Comparison of ENCODE assay signal across 1 cellular context in the genomic region with DNA sequence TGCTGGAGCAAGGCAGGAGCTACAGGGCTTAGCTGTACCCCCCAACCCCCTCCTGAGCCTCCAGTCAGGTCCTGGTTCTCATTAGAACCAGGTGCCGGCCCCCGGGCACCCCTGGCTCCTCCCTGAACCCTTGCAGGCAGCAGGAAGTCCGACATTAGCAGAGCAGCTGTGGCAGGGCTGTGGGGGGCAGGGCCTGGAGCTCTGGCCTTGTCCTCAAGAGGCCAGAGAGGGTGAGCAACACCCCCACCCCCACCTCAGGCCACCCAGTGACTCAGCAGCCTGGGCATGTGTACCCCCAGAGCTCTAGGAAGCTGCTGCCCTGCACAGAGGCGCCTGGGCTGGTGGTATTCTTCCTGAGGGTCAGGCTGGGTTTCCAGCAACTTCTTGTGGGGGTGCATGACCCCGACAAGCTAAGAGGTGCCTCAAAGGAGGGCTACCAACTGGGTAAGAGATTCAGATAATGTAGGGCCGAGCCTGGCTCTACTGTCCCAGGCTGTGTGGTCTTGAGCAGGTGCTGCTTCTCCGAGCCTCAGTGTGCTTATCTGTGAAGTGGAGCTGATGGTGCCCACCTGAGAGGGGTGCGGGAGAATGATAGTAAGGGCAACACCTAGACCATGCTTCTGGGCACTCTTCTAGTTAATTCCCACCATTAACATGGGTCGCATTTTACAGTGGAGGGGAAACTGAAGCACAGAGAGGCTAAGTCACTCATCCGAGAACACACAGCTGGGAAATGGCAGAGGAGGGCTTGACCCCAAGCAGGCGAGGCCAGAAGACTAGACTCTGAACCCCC.
TF ChIP-seq lines count a peak whose summit lies in the region.

No MANE protein-coding gene starts in this region.

TF ChIP-seq in HepG2, 621 proteins besides CTCF, POLR2A, EP300 and RAD21 (continued from another document and continues in another):
- TF ChIP-seq FOXO4 (CRISPR knock-in tag; conservative IDR thresholded peaks at IDR 0.05) (no peak), RELA (CRISPR knock-in tag; IDR thresholded peaks at IDR 0.05) (no peak), HNRNPL (IDR thresholded peaks at IDR 0.05; ENCODE audit: low read depth, low read length) (0 out of 2 replicates have a peak, but pooled peaks have one; percentile 48), ZNF772 (CRISPR knock-in tag; IDR thresholded peaks at IDR 0.05) (0 out of 2 replicates have a peak, but pooled peaks have one; percentile 30), THAP11 (CRISPR knock-in tag; IDR thresholded peaks at IDR 0.05) (no peak), GABPB1 (CRISPR knock-in tag; IDR thresholded peaks at IDR 0.05) (peak; percentile 39; the same call in 1 of the 2 replicates), STAT6 (CRISPR knock-in tag; IDR thresholded peaks at IDR 0.05; ENCODE audit: borderline replicate concordance) (no peak), MATR3 (CRISPR knock-in tag; IDR thresholded peaks at IDR 0.05) (no peak), DPF2 (CRISPR knock-in tag; IDR thresholded peaks at IDR 0.05; ENCODE audit: borderline replicate concordance, low read depth) (no peak), PATZ1 (CRISPR knock-in tag; IDR thresholded peaks at IDR 0.05) (peak; percentile 83), ZNF281 (CRISPR knock-in tag; IDR thresholded peaks at IDR 0.05; ENCODE audit: borderline replicate concordance) (peak; percentile 94), ZNF891 (CRISPR knock-in tag; IDR thresholded peaks at IDR 0.05) (0 out of 2 replicates have a peak, but pooled peaks have one; percentile 23), TGIF2 (CRISPR knock-in tag; IDR thresholded peaks at IDR 0.05) (no peak), ZNF484 (CRISPR knock-in tag; IDR thresholded peaks at IDR 0.05; ENCODE audit: borderline replicate concordance, low read depth) (no peak), NR2F6 (IDR thresholded peaks at IDR 0.05) (0 out of 2 replicates have a peak, but pooled peaks have one; percentile 24), NR2F6 (CRISPR knock-in tag; IDR thresholded peaks at IDR 0.05) (peak; percentile 37; the same call in 1 of the 2 replicates), ZNF614 (CRISPR knock-in tag; IDR thresholded peaks at IDR 0.05; ENCODE audit: borderline replicate concordance) (0 out of 2 replicates have a peak, but pooled peaks have one; percentile 28), ZNF788 (CRISPR knock-in tag; IDR thresholded peaks at IDR 0.05; ENCODE audit: borderline replicate concordance) (0 out of 2 replicates have a peak, but pooled peaks have one; percentile 61), MXI1 (IDR thresholded peaks at IDR 0.05; ENCODE audit: borderline replicate concordance, low read depth, low read length) (peak; percentile 35; the same call in 1 of the 3 replicates), FOSL1 (CRISPR knock-in tag; IDR thresholded peaks at IDR 0.05; ENCODE audit: borderline replicate concordance) (peak; percentile 47; the same call in 1 of the 2 replicates), CSRNP2 (CRISPR knock-in tag; conservative IDR thresholded peaks at IDR 0.05; ENCODE audit: low read depth) (no peak), ZBTB26 (CRISPR knock-in tag; IDR thresholded peaks at IDR 0.05; ENCODE audit: borderline replicate concordance) (no peak), ZNF207 (IDR thresholded peaks at IDR 0.05; ENCODE audit: borderline replicate concordance) (no peak), NCOA2 (CRISPR knock-in tag; IDR thresholded peaks at IDR 0.05) (peak; percentile 76)
- TF ChIP-seq, protein P1, sequence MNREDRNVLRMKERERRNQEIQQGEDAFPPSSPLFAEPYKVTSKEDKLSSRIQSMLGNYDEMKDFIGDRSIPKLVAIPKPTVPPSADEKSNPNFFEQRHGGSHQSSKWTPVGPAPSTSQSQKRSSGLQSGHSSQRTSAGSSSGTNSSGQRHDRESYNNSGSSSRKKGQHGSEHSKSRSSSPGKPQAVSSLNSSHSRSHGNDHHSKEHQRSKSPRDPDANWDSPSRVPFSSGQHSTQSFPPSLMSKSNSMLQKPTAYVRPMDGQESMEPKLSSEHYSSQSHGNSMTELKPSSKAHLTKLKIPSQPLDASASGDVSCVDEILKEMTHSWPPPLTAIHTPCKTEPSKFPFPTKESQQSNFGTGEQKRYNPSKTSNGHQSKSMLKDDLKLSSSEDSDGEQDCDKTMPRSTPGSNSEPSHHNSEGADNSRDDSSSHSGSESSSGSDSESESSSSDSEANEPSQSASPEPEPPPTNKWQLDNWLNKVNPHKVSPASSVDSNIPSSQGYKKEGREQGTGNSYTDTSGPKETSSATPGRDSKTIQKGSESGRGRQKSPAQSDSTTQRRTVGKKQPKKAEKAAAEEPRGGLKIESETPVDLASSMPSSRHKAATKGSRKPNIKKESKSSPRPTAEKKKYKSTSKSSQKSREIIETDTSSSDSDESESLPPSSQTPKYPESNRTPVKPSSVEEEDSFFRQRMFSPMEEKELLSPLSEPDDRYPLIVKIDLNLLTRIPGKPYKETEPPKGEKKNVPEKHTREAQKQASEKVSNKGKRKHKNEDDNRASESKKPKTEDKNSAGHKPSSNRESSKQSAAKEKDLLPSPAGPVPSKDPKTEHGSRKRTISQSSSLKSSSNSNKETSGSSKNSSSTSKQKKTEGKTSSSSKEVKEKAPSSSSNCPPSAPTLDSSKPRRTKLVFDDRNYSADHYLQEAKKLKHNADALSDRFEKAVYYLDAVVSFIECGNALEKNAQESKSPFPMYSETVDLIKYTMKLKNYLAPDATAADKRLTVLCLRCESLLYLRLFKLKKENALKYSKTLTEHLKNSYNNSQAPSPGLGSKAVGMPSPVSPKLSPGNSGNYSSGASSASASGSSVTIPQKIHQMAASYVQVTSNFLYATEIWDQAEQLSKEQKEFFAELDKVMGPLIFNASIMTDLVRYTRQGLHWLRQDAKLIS (CRISPR knock-in tag; IDR thresholded peaks at IDR 0.05), result no peak
- TF ChIP-seq, protein P2, sequence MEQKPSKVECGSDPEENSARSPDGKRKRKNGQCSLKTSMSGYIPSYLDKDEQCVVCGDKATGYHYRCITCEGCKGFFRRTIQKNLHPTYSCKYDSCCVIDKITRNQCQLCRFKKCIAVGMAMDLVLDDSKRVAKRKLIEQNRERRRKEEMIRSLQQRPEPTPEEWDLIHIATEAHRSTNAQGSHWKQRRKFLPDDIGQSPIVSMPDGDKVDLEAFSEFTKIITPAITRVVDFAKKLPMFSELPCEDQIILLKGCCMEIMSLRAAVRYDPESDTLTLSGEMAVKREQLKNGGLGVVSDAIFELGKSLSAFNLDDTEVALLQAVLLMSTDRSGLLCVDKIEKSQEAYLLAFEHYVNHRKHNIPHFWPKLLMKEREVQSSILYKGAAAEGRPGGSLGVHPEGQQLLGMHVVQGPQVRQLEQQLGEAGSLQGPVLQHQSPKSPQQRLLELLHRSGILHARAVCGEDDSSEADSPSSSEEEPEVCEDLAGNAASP (CRISPR knock-in tag; IDR thresholded peaks at IDR 0.05; ENCODE audit: borderline replicate concordance), result peak; percentile 96; the same call in 1 of the 2 replicates
